ENCODE assay signal across 12 cellular contexts in genomic region chr10:117163061-117163953, GRCh38. TPM values are rescaled to one million over a fixed set of nuclear protein-coding genes. Genes with fewer than 3 reads are reported as not detected.
A peak's percentile ranks its signal among the peaks of the same experiment; 100 is the strongest.
DNase-seq lines count a peak whose midpoint lies in the region; ATAC-seq, FAIRE-seq and TF ChIP-seq lines count a peak whose summit lies in the region.
"Had no signal": no experiment of that assay in that cellular context is flagged by ENCODE, and none has a peak within 500 bp of the region (broad histone marks: within the 10 kb centered on the region; RNA-seq: fewer than 3 reads in every experiment).

No MANE protein-coding gene starts in this region.

- peak overlapping the region; percentile 32 for H3K4me3 ChIP-seq in psoas muscle
- no peak overlapping the region for H3K4me3 ChIP-seq in Karpas-422 (ENCODE audit: low read length)

- H3K27me3 Mint-ChIP-seq in glutamatergic neuron (ENCODE audit: unreplicated experiment): peaks cover 20% of the 10 kb centered on the region

- DNase-seq in NCI-H345 (lab: John Stamatoyannopoulos, UW): peak; percentile 10
- DNase-seq in NCI-H345 treated with DMSO at 0.1 percent for 48 hours (lab: John Stamatoyannopoulos, UW; ENCODE audit: unreplicated experiment): no peak
- peak; percentile 54 for DNase-seq in KBM-7
- peak; percentile 74 for DNase-seq in glutamatergic neuron
- DNase-seq in psoas muscle: no peak
- no peak for DNase-seq in Karpas-422
- DNase-seq in cerebellum (ENCODE audit: low spot score): no peak
- no peak for DNase-seq in HTR-8/SVneo (ENCODE audit: insufficient read length, low spot score)
- DNase-seq: activated naive CD4-positive, alpha-beta T cell treated with anti-CD3 and anti-CD28 coated beads, Interleukin-2, amount 10 ng/mL, durations not matched to agents 7 days and 5 days; NCI-H510A; stimulated activated CD4-positive, alpha-beta T cell treated with anti-CD3 and anti-CD28 coated beads, Interleukin-4, amount 100 ng/mL, for 24 hours had no signal

- intact Hi-C loops in psoas muscle (cut with DNase I): no loop called here

- no peak for FAIRE-seq in HTR-8/SVneo (lab: Jason Lieb, UNC)

- in situ Hi-C loops in KBM-7 (cut with MboI; ENCODE audit: low pct_unique_long_range_greater_than_20kb, low sequenced_read_pairs): loop anchor here (25.0 kb wide), 1 partner anchor 351 kb away; no protein-coding TSS in a partner anchor

- no peak overlapping the region for H3K4me3 Mint-ChIP-seq in glutamatergic neuron (ENCODE audit: unreplicated experiment)
- H3K4me3 Mint-ChIP-seq: activated naive CD4-positive, alpha-beta T cell treated with anti-CD3 and anti-CD28 coated beads, Interleukin-2, amount 10 ng/mL, durations not matched to agents 7 days and 5 days had no signal

- H3K4me1 ChIP-seq in psoas muscle: peaks cover 8% of the 10 kb centered on the region
- H3K4me1 ChIP-seq in Karpas-422 (ENCODE audit: low read length): no peaks in the 10 kb centered on the region

- H3K27me3 ChIP-seq in psoas muscle (ENCODE audit: insufficient read depth in 3 of 3, low read length in 2 of 3): peaks cover 7 to 100% (median 47%) of the 10 kb centered on the region in 3 donors
- H3K27me3 ChIP-seq in Karpas-422 (ENCODE audit: low read length): no peaks in the 10 kb centered on the region

- H3K27ac ChIP-seq in psoas muscle (no peak overlapping the region), Karpas-422 (ENCODE audit: low read length) (no peak overlapping the region)

- H3K36me3 ChIP-seq in psoas muscle (ENCODE audit: insufficient read depth in 1 of 2, low read depth in 1 of 2) (no peaks in the 10 kb centered on the region), Karpas-422 (ENCODE audit: insufficient read depth, low read length) (no peaks in the 10 kb centered on the region)

- H3K4me1 Mint-ChIP-seq in glutamatergic neuron (ENCODE audit: low read depth, unreplicated experiment): peaks cover 2% of the 10 kb centered on the region

- ATAC-seq in psoas muscle: no peak

- no peaks in the 10 kb centered on the region for H4K20me1 ChIP-seq in Karpas-422 (ENCODE audit: insufficient read depth, low read depth, low read length)

- H3K9me3 ChIP-seq in psoas muscle (no peaks in the 10 kb centered on the region), Karpas-422 (ENCODE audit: low read length) (no peaks in the 10 kb centered on the region)

- no peaks in the 10 kb centered on the region for H3K9me2 ChIP-seq in Karpas-422 (replicated peaks; ENCODE audit: insufficient read depth, low read length)

- no peak overlapping the region for H3K27ac Mint-ChIP-seq in glutamatergic neuron (ENCODE audit: unreplicated experiment)

- 4 to 11% (median 6%) methylated on average over 65 to 82 of the region's 82 CpGs for WGBS in psoas muscle, 3 donors

- H3K79me2 ChIP-seq in Karpas-422 (ENCODE audit: low read length): no peaks in the 10 kb centered on the region

- H3K36me3 Mint-ChIP-seq in glutamatergic neuron (ENCODE audit: unreplicated experiment): no peaks in the 10 kb centered on the region
- H3K36me3 Mint-ChIP-seq: activated naive CD4-positive, alpha-beta T cell treated with anti-CD3 and anti-CD28 coated beads, Interleukin-2, amount 10 ng/mL, durations not matched to agents 7 days and 5 days had no signal

- H2AFZ ChIP-seq in Karpas-422 (ENCODE audit: low read length): no peak overlapping the region

- H3K9ac ChIP-seq in Karpas-422 (ENCODE audit: low read length): no peak overlapping the region

- no peak overlapping the region for H3K4me2 ChIP-seq in Karpas-422 (ENCODE audit: low read depth, low read length, poor library complexity, severe bottlenecking)

- TF ChIP-seq CTCF in glutamatergic neuron (IDR thresholded peaks at IDR 0.05; ENCODE audit: partially characterized antibody, unreplicated experiment) (peak; percentile 35), psoas muscle (IDR thresholded peaks at IDR 0.05) (no peak)

- H3K9me3 Mint-ChIP-seq in glutamatergic neuron (ENCODE audit: unreplicated experiment): peaks cover 8% of the 10 kb centered on the region
- H3K9me3 Mint-ChIP-seq: activated naive CD4-positive, alpha-beta T cell treated with anti-CD3 and anti-CD28 coated beads, Interleukin-2, amount 10 ng/mL, durations not matched to agents 7 days and 5 days had no signal

RNA-seq across cellular contexts. Expression of gene VAX1, which starts 25.2 kb away (rescaled TPM):
- total RNA-seq in glutamatergic neuron (ENCODE audit: unreplicated experiment) (0.27 TPM), psoas muscle (not detected), cerebellum (not detected)
- not detected for polyA plus RNA-seq in psoas muscle
- not detected in 2 replicates for total RNA-seq in Karpas-422 (2014; rRNA removed; shearing (Covaris generic); ENCODE audit: low replicate concordance)
- polyA plus RNA-seq: esophagus had no signal

RNA-seq across cellular contexts. Expression of gene KCNK18, which starts 34.0 kb away (rescaled TPM):
- total RNA-seq in glutamatergic neuron (ENCODE audit: unreplicated experiment) (not detected), psoas muscle (not detected), cerebellum (not detected)
- not detected for polyA plus RNA-seq in psoas muscle
- total RNA-seq in Karpas-422 (2014; rRNA removed; shearing (Covaris generic); ENCODE audit: low replicate concordance): not detected in 2 replicates
- polyA plus RNA-seq: esophagus had no signal

Comparison
In these comparisons a context has a peak if more than half of its experiments do, and no peak if none do; other contexts are left out.
1. DNase-seq: peak in NCI-H345 (single experiment), KBM-7 (single experiment) and glutamatergic neuron (single experiment); none in NCI-H345 treated with DMSO at 0.1 percent for 48 hours (single experiment), psoas muscle (0 of 2), Karpas-422 (single experiment), cerebellum (single experiment) and HTR-8/SVneo (single experiment).